ENCODE assay signal across 16 cellular contexts in genomic region chr15:92315595-92316211, GRCh38.
DNase-seq lines count a peak whose midpoint lies in the region; ATAC-seq and TF ChIP-seq lines count a peak whose summit lies in the region.
"Had no signal": no experiment of that assay in that cellular context is flagged by ENCODE, and none has a peak within 500 bp of the region (broad histone marks: within the 10 kb centered on the region; RNA-seq: fewer than 3 reads in every experiment).

No MANE protein-coding gene starts in this region.

- TF ChIP-seq CTCF in left ventricle myocardium inferior (IDR thresholded peaks at IDR 0.05; ENCODE audit: borderline replicate concordance) (no peak), endodermal cell (conservative IDR thresholded peaks at IDR 0.05) (peak; percentile 32)

- H3K36me3 Mint-ChIP-seq in endodermal cell (ENCODE audit: low read depth): no peaks in the 10 kb centered on the region
- H3K36me3 Mint-ChIP-seq: CD4-positive, CD25-positive, alpha-beta regulatory T cell; CD8-positive, alpha-beta memory T cell; IgD-negative memory B cell had no signal

- no peaks in the 10 kb centered on the region for H3K4me1 Mint-ChIP-seq in endodermal cell
- H3K4me1 Mint-ChIP-seq: CD4-positive, CD25-positive, alpha-beta regulatory T cell; CD8-positive, alpha-beta memory T cell; IgD-negative memory B cell had no signal

- intact Hi-C loops in left ventricle myocardium superior (cut with micrococcal nuclease) (no loop called here), left ventricle myocardium inferior (cut with micrococcal nuclease) (no loop called here)

- H3K4me3 Mint-ChIP-seq in endodermal cell: no peak overlapping the region
- H3K4me3 Mint-ChIP-seq: CD4-positive, CD25-positive, alpha-beta regulatory T cell; CD8-positive, alpha-beta memory T cell; IgD-negative memory B cell had no signal

- H3K9me3 ChIP-seq in left ventricle myocardium inferior (replicated peaks) (peaks cover 8% of the 10 kb centered on the region), endodermal cell (ENCODE audit: control insufficient read depth, low read length) (no peaks in the 10 kb centered on the region)
- H3K9me3 ChIP-seq: BE2C had no signal

- 100% methylated on average over 1 to 2 of the region's 2 CpGs for WGBS in endodermal cell (ENCODE audit: insufficient coverage in 1 of 2, insufficient read length in 1 of 2), 2 experiments

- H3K4me3 ChIP-seq in left ventricle myocardium inferior (no peak overlapping the region), endodermal cell (ENCODE audit: low read length) (no peak overlapping the region)

- ATAC-seq in left ventricle myocardium superior: peak; percentile 57
- ATAC-seq: HepG2 had no signal

- H3K9ac ChIP-seq in endodermal cell (ENCODE audit: extremely low read depth, low read length, poor library complexity, severe bottlenecking): no peak overlapping the region

- H3K27me3 ChIP-seq in left ventricle myocardium inferior (ENCODE audit: low read depth) (peaks cover 10% of the 10 kb centered on the region), endodermal cell (ENCODE audit: control insufficient read depth, insufficient read depth, low read length, poor library complexity, severe bottlenecking) (peaks cover 5% of the 10 kb centered on the region)

- H3K27me3 Mint-ChIP-seq in endodermal cell (ENCODE audit: insufficient read depth): peaks cover 10% of the 10 kb centered on the region

- H3K4me1 ChIP-seq in left ventricle myocardium inferior (peaks cover 16% of the 10 kb centered on the region), endodermal cell (ENCODE audit: control insufficient read depth, insufficient read depth, low read length) (no peaks in the 10 kb centered on the region)
- H3K4me1 ChIP-seq: BE2C had no signal

- DNase-seq in left ventricle myocardium superior (no peak), left ventricle myocardium inferior (no peak), NCI-H2029 (lab: John Stamatoyannopoulos, UW) (peak; percentile 13), endodermal cell (peak; percentile 2), NCI-H446 (lab: John Stamatoyannopoulos, UW) (no peak), NCI-H1092 treated with DMSO at 0.1 percent for 48 hours (lab: John Stamatoyannopoulos, UW) (no peak), NCI-H510A (lab: John Stamatoyannopoulos, UW) (no peak)
- DNase-seq: ACHN; BE2C; C1 segment of cervical spinal cord; CD4-positive, CD25-positive, alpha-beta regulatory T cell; CD8-positive, alpha-beta memory T cell; COR-L47; HCEC 1CT had no signal

- H3K27ac ChIP-seq in left ventricle myocardium inferior (replicated peaks) (no peak overlapping the region), endodermal cell (ENCODE audit: low read depth, low read length) (no peak overlapping the region)

- H3K36me3 ChIP-seq in left ventricle myocardium inferior (no peaks in the 10 kb centered on the region), endodermal cell (ENCODE audit: control insufficient read depth, insufficient read depth, low read length) (no peaks in the 10 kb centered on the region)
- H3K36me3 ChIP-seq: BE2C had no signal

- no peaks in the 10 kb centered on the region for H3K9me3 Mint-ChIP-seq in endodermal cell

- no peak overlapping the region for H3K27ac Mint-ChIP-seq in endodermal cell
- H3K27ac Mint-ChIP-seq: CD4-positive, CD25-positive, alpha-beta regulatory T cell; CD8-positive, alpha-beta memory T cell; IgD-negative memory B cell had no signal

Comparison
In these comparisons a context has a peak if more than half of its experiments do, and no peak if none do; other contexts are left out.
1. DNase-seq: peak in NCI-H2029 (single experiment) and endodermal cell (single experiment); none in left ventricle myocardium superior (single experiment), left ventricle myocardium inferior (single experiment), NCI-H446 (0 of 2), NCI-H1092 treated with DMSO at 0.1 percent for 48 hours (single experiment) and NCI-H510A (single experiment).